ENCODE assay signal across 15 cellular contexts in the genomic region with DNA sequence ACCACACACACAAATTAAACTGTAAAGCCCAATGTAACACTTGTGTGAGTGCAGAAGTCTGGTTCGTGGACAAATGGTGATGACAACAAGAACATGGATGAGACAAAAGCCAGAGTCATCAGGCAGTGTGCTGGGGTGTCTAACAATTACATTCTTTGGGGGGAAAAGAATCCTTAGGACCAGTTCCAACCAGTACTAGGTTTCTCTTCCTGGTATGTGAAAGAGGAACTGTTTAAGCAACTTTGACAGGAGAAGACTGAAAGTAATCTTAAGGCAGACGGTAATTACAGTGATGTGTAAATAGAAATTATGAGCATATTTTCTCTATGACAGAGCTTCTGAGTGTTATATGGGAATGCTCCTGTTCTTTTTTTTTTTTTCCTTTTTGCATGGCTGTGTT.
DNase-seq lines count a peak whose midpoint lies in the region; ATAC-seq and TF ChIP-seq lines count a peak whose summit lies in the region.
"Had no signal": no experiment of that assay in that cellular context is flagged by ENCODE, and none has a peak within 500 bp of the region (broad histone marks: within the 10 kb centered on the region; RNA-seq: fewer than 3 reads in every experiment).

No MANE protein-coding gene starts in this region.

- CTCF ChIA-PET in AG04450 (lab: Charles Lee): no interaction called here
- CTCF ChIA-PET in activated CD8-positive, alpha-beta T cell treated with anti-CD3 and anti-CD28 coated beads for 36 hours (lab: Charles Lee): no interaction called here

- no peak for DNase-seq in AG04450 (ENCODE audit: low read depth, low spot score)
- DNase-seq in Kasumi-1 (lab: John Stamatoyannopoulos, UW): peak; percentile 25 to 53
- peak; percentile 32 for DNase-seq in astrocyte of the hippocampus (ENCODE audit: low read depth, low spot score)
- DNase-seq in left lung: no peak
- DNase-seq in activated CD8-positive, alpha-beta T cell treated with anti-CD3 and anti-CD28 coated beads for 36 hours: no peak
- no peak for DNase-seq in middle frontal gyrus (ENCODE audit: extremely low spot score, low spot score)
- DNase-seq in hippocampal formation (lab: John Stamatoyannopoulos, UW): no peak
- DNase-seq: NCI-H2171 treated with DMSO at 0.1 percent for 48 hours; Peyer's patch; stimulated activated CD4-positive, alpha-beta T cell treated with anti-CD3 and anti-CD28 coated beads, Interleukin-2, amount 100 ng/mL, for 48 hours; stimulated activated naive CD4-positive, alpha-beta T cell had no signal

- H3K4me1 ChIP-seq in left lung: peaks cover 0 to 15% of the 10 kb centered on the region in 2 donors
- H3K4me1 ChIP-seq: Peyer's patch had no signal

- intact Hi-C loops in left lung (cut with DNase I): no loop called here
- intact Hi-C loops in activated CD8-positive, alpha-beta T cell treated with anti-CD3 and anti-CD28 coated beads for 36 hours (cut with micrococcal nuclease): no loop called here

- ATAC-seq in left lung (peak; percentile 35), HG03025 (IDR thresholded peaks at IDR 0.05; ENCODE audit: low FRiP score, unreplicated experiment) (no peak)
- no peak for ATAC-seq in activated CD8-positive, alpha-beta T cell treated with anti-CD3 and anti-CD28 coated beads for 36 hours
- ATAC-seq: activated naive CD4-positive, alpha-beta T cell treated with anti-CD3 and anti-CD28 coated beads, Interleukin-2, amount 50 U/mL, for 72 hours had no signal

- H3K4me3 Mint-ChIP-seq in activated CD8-positive, alpha-beta T cell treated with anti-CD3 and anti-CD28 coated beads for 36 hours: no peak overlapping the region

- no peak for TF ChIP-seq CTCF in AG04450 (IDR thresholded peaks at IDR 0.05; ENCODE audit: low read depth, low read length)
- TF ChIP-seq CTCF in left lung (IDR thresholded peaks at IDR 0.05): no peak
- no peak for TF ChIP-seq CTCF in activated CD8-positive, alpha-beta T cell treated with anti-CD3 and anti-CD28 coated beads for 36 hours (IDR thresholded peaks at IDR 0.05)

- H3K4me1 Mint-ChIP-seq in activated CD8-positive, alpha-beta T cell treated with anti-CD3 and anti-CD28 coated beads for 36 hours (ENCODE audit: low read depth): no peaks in the 10 kb centered on the region

- H3K36me3 ChIP-seq in left lung: peaks cover 0 to 10% of the 10 kb centered on the region in 2 donors

- no peaks in the 10 kb centered on the region; the same call in 1 of the 2 replicates for H3K9me3 ChIP-seq in AG04450 (ENCODE audit: control insufficient read depth, insufficient read depth, low read length)
- H3K9me3 ChIP-seq in left lung: no peaks in the 10 kb centered on the region
- H3K9me3 ChIP-seq: Peyer's patch had no signal

- H3K27me3 Mint-ChIP-seq in activated CD8-positive, alpha-beta T cell treated with anti-CD3 and anti-CD28 coated beads for 36 hours: no peaks in the 10 kb centered on the region

- H3K27me3 ChIP-seq in AG04450 (ENCODE audit: control insufficient read depth, insufficient read depth, low read length) (no peaks in the 10 kb centered on the region), left lung (no peaks in the 10 kb centered on the region)
- H3K27me3 ChIP-seq: Peyer's patch had no signal

- no peaks in the 10 kb centered on the region for H3K9me3 Mint-ChIP-seq in activated CD8-positive, alpha-beta T cell treated with anti-CD3 and anti-CD28 coated beads for 36 hours
- H3K9me3 Mint-ChIP-seq: activated naive CD4-positive, alpha-beta T cell treated with anti-CD3 and anti-CD28 coated beads, Interleukin-2, amount 50 U/mL, for 72 hours had no signal

- H3K4me3 ChIP-seq in AG04450 (ENCODE audit: low read depth, low read length) (no peak overlapping the region), left lung (no peak overlapping the region)
- H3K4me3 ChIP-seq: Peyer's patch had no signal

- POLR2A ChIA-PET in AG04450 (lab: Yijun Ruan, JAX): interaction anchor here (1.0 kb wide), 1 partner anchor 130 kb away, joined by 3 read pairs; no protein-coding TSS in a partner anchor
- POLR2A ChIA-PET in activated CD8-positive, alpha-beta T cell treated with anti-CD3 and anti-CD28 coated beads for 36 hours (lab: Charles Lee): interaction anchor here (0.7 kb wide), 1 partner anchor 159 kb away, joined by 3 read pairs; no protein-coding TSS in a partner anchor

- no peak overlapping the region for H3K27ac Mint-ChIP-seq in activated CD8-positive, alpha-beta T cell treated with anti-CD3 and anti-CD28 coated beads for 36 hours
- H3K27ac Mint-ChIP-seq: activated naive CD4-positive, alpha-beta T cell treated with anti-CD3 and anti-CD28 coated beads, Interleukin-2, amount 50 U/mL, for 72 hours had no signal

- H3K36me3 Mint-ChIP-seq in activated CD8-positive, alpha-beta T cell treated with anti-CD3 and anti-CD28 coated beads for 36 hours (ENCODE audit: low read depth): no peaks in the 10 kb centered on the region
- H3K36me3 Mint-ChIP-seq: activated naive CD4-positive, alpha-beta T cell treated with anti-CD3 and anti-CD28 coated beads, Interleukin-2, amount 50 U/mL, for 72 hours had no signal

- peak overlapping the region; percentile 53 for H3K27ac ChIP-seq in AG04450 (ENCODE audit: low read depth, low read length)
- no peak overlapping the region for H3K27ac ChIP-seq in left lung
- H3K27ac ChIP-seq: C4-2B, parathyroid adenoma, Peyer's patch had no signal

Comparison
In these comparisons a context has a peak if more than half of its experiments do, and no peak if none do; other contexts are left out.
1. DNase-seq: peak in Kasumi-1 (2 of 2) and astrocyte of the hippocampus (single experiment); none in AG04450 (single experiment), left lung (0 of 2), activated CD8-positive, alpha-beta T cell treated with anti-CD3 and anti-CD28 coated beads for 36 hours (single experiment), middle frontal gyrus (single experiment) and hippocampal formation (0 of 2).